17 cellular contexts compared by ENCODE assay signal in genomic region chr15:51634591-51635198, GRCh38. TPM values are rescaled to one million over a fixed set of nuclear protein-coding genes. Genes with fewer than 3 reads are reported as not detected.
A peak's percentile ranks its signal among the peaks of the same experiment; 100 is the strongest.
DNase-seq lines count a peak whose midpoint lies in the region; ATAC-seq and TF ChIP-seq lines count a peak whose summit lies in the region.
"Had no signal": no experiment of that assay in that cellular context is flagged by ENCODE, and none has a peak within 500 bp of the region (broad histone marks: within the 10 kb centered on the region; RNA-seq: fewer than 3 reads in every experiment).

No MANE protein-coding gene starts in this region.

- peaks cover 43% of the 10 kb centered on the region for H3K4me1 Mint-ChIP-seq in dendritic cell treated with granulocyte-macrophage colony-stimulating factor and Interleukin-4, amounts not matched to agents 40 ng/mL and 50 ng/mL, for 4 days (ENCODE audit: low read depth)
- peaks cover 6% of the 10 kb centered on the region in 2 donors for H3K4me1 Mint-ChIP-seq in natural killer cell
- H3K4me1 Mint-ChIP-seq: WTC11 had no signal

- peak; percentile 92 for DNase-seq in CD1c-positive myeloid dendritic cell (ENCODE audit: extremely low spot score)
- peak; percentile 47 for DNase-seq in GF-D8 (lab: John Stamatoyannopoulos, UW)
- DNase-seq in RPMI7951 (ENCODE audit: low read depth) = peak; percentile 30
- DNase-seq in natural killer cell = no peak
- no peak for DNase-seq in dedifferentiated amniotic fluid mesenchymal stem cell (ENCODE audit: extremely low spot score)
- DNase-seq: body of pancreas; GM23248; kidney glomerular epithelial cell; NCI-H146; NCI-H2171; NCI-H69; small intestine; stimulated activated CD4-positive, alpha-beta T cell treated with anti-CD3 and anti-CD28 coated beads, Interleukin-4, amount 100 ng/mL, for 1 hour; transverse colon had no signal

- H3K36me3 Mint-ChIP-seq in dendritic cell treated with granulocyte-macrophage colony-stimulating factor and Interleukin-4, amounts not matched to agents 40 ng/mL and 50 ng/mL, for 4 days (ENCODE audit: low read depth) = no peaks in the 10 kb centered on the region
- no peaks in the 10 kb centered on the region for H3K36me3 Mint-ChIP-seq in natural killer cell
- H3K36me3 Mint-ChIP-seq: WTC11 had no signal

- intact Hi-C loops in dendritic cell treated with granulocyte-macrophage colony-stimulating factor and Interleukin-4, amounts not matched to agents 40 ng/mL and 50 ng/mL, for 4 days (cut with micrococcal nuclease) = no loop called here
- intact Hi-C loops in natural killer cell (cut with micrococcal nuclease) = no loop called here

- H3K27ac Mint-ChIP-seq in dendritic cell treated with granulocyte-macrophage colony-stimulating factor and Interleukin-4, amounts not matched to agents 40 ng/mL and 50 ng/mL, for 4 days = peak overlapping the region; percentile 73
- H3K27ac Mint-ChIP-seq in natural killer cell = no peak overlapping the region
- H3K27ac Mint-ChIP-seq: WTC11 had no signal

- H3K9me3 Mint-ChIP-seq in dendritic cell treated with granulocyte-macrophage colony-stimulating factor and Interleukin-4, amounts not matched to agents 40 ng/mL and 50 ng/mL, for 4 days = no peaks in the 10 kb centered on the region
- no peaks in the 10 kb centered on the region for H3K9me3 Mint-ChIP-seq in natural killer cell

- no peak overlapping the region for H3K4me3 Mint-ChIP-seq in dendritic cell treated with granulocyte-macrophage colony-stimulating factor and Interleukin-4, amounts not matched to agents 40 ng/mL and 50 ng/mL, for 4 days
- H3K4me3 Mint-ChIP-seq in natural killer cell = no peak overlapping the region
- H3K4me3 Mint-ChIP-seq: WTC11 had no signal

- H3K27me3 Mint-ChIP-seq in dendritic cell treated with granulocyte-macrophage colony-stimulating factor and Interleukin-4, amounts not matched to agents 40 ng/mL and 50 ng/mL, for 4 days = no peaks in the 10 kb centered on the region
- H3K27me3 Mint-ChIP-seq in natural killer cell (ENCODE audit: low read depth in 2 of 2) = peaks cover 6 to 7% of the 10 kb centered on the region in 2 donors

- no peak for TF ChIP-seq CTCF in natural killer cell (IDR thresholded peaks at IDR 0.05)

- ATAC-seq in natural killer cell (no peak), HG02970 (IDR thresholded peaks at IDR 0.05; ENCODE audit: low FRiP score, unreplicated experiment) (no peak)
- ATAC-seq: body of pancreas, WTC11 had no signal

RNA-seq across cellular contexts. Expression of gene DMXL2, which starts 12.1 kb away (rescaled TPM):
- total RNA-seq in RPMI7951 (2014; rRNA removed; shearing (Covaris generic)) = 32.8 and 37.8 TPM in 2 replicates
- 10 to 100 TPM in 2 of 3 donors, 1 to 10 TPM in 1; 6.4 to 12.4 (median 11.3) TPM for total RNA-seq in natural killer cell

RNA-seq across cellular contexts. Expression of gene SCG3, which starts 46.6 kb away (rescaled TPM):
- not detected in 2 replicates for total RNA-seq in RPMI7951 (2014; rRNA removed; shearing (Covaris generic))
- not detected for total RNA-seq in natural killer cell
- total RNA-seq: GM23248 had no signal

Comparison
In these comparisons a context has a peak if more than half of its experiments do, and no peak if none do; other contexts are left out.
1. DNase-seq: peak in CD1c-positive myeloid dendritic cell (single experiment), GF-D8 (single experiment) and RPMI7951 (single experiment); none in natural killer cell (single experiment) and dedifferentiated amniotic fluid mesenchymal stem cell (single experiment).